Comparison of ENCODE assay signal across 17 cellular contexts in genomic region chr20:37922016-37922415, GRCh38. TPM values are rescaled to one million over a fixed set of nuclear protein-coding genes. Genes with fewer than 3 reads are reported as not detected.
DNase-seq lines count a peak whose midpoint lies in the region; ATAC-seq, FAIRE-seq and TF ChIP-seq lines count a peak whose summit lies in the region.
"Had no signal": no experiment of that assay in that cellular context is flagged by ENCODE, and none has a peak within 500 bp of the region (broad histone marks: within the 10 kb centered on the region; RNA-seq: fewer than 3 reads in every experiment).

No MANE protein-coding gene starts in this region.

- FAIRE-seq in HepG2 (lab: Jason Lieb, UNC) = no peak

- H2AFZ ChIP-seq in HepG2 (ENCODE audit: low read length) = no peak overlapping the region

- no peaks in the 10 kb centered on the region for H3K36me3 ChIP-seq in HepG2 (replicated peaks in 1 of 2; ENCODE audit: control insufficient read depth in 1 of 2, insufficient read depth in 2 of 2, low read length in 2 of 2)
- H3K36me3 ChIP-seq: heart left ventricle, stomach had no signal

- H3K4me1 Mint-ChIP-seq in activated CD8-positive, alpha-beta memory T cell treated with anti-CD3 and anti-CD28 coated beads, Interleukin-2, amount 10 ng/mL, durations not matched to agents 7 days and 5 days = peaks cover 22% of the 10 kb centered on the region

- H3K27ac Mint-ChIP-seq in activated CD8-positive, alpha-beta memory T cell treated with anti-CD3 and anti-CD28 coated beads, Interleukin-2, amount 10 ng/mL, durations not matched to agents 7 days and 5 days = peak overlapping the region; percentile 21
- H3K27ac Mint-ChIP-seq: T-helper 1 cell treated with Interleukin-12 subunit alpha and Interleukin-12 subunit beta and Interleukin-4 antibody, amounts not matched to agents 30 μg/mL and 1 μg/mL, for 36 hours had no signal

- BruUV-seq in HepG2 (replicated peaks; lab: Mats Ljungman, UMichigan) = no TSS peak

- H3K36me3 Mint-ChIP-seq in activated CD8-positive, alpha-beta memory T cell treated with anti-CD3 and anti-CD28 coated beads, Interleukin-2, amount 10 ng/mL, durations not matched to agents 7 days and 5 days = no peaks in the 10 kb centered on the region

- H3K9ac ChIP-seq in HepG2 (ENCODE audit: insufficient read depth, low read depth, low read length) = no peak overlapping the region

- POLR2A ChIA-PET in HepG2 (lab: Yijun Ruan, JAX) = no interaction called here

- H3K4me3 Mint-ChIP-seq in activated CD8-positive, alpha-beta memory T cell treated with anti-CD3 and anti-CD28 coated beads, Interleukin-2, amount 10 ng/mL, durations not matched to agents 7 days and 5 days = no peak overlapping the region
- H3K4me3 Mint-ChIP-seq: H9 had no signal

- H4K20me1 ChIP-seq in HepG2 (ENCODE audit: insufficient read depth, low read length) = no peaks in the 10 kb centered on the region

- CTCF ChIA-PET in activated CD8-positive, alpha-beta memory T cell treated with anti-CD3 and anti-CD28 coated beads, Interleukin-2, amount 10 ng/mL, durations not matched to agents 7 days and 5 days (lab: Charles Lee) = interaction anchor here (1.6 kb wide), 1 partner anchor 299 kb away, joined by 4 read pairs; no protein-coding TSS in a partner anchor
- CTCF ChIA-PET in HepG2 (lab: Yijun Ruan, JAX; ENCODE audit: low intra/inter-chr PET ratio, low total read pairs) = no interaction called here

- H3K4me2 ChIP-seq in HepG2 (ENCODE audit: low read depth, low read length) = no peak overlapping the region

- H3K79me2 ChIP-seq in HepG2 (ENCODE audit: insufficient read depth, low read length) = no peaks in the 10 kb centered on the region

- H3K27me3 ChIP-seq in HepG2 (ENCODE audit: control insufficient read depth in 1 of 2, insufficient read depth in 2 of 2, low read length in 2 of 2) = peaks cover 7 to 56% of the 10 kb centered on the region in 2 experiments

- H3K9me3 ChIP-seq in HepG2 (ENCODE audit: low read length) = no peaks in the 10 kb centered on the region
- H3K9me3 ChIP-seq: heart left ventricle, stomach had no signal

- 77% methylated on average over 3 of the region's 3 CpGs for WGBS in HepG2 (ENCODE audit: low lambda C conversion rate)

- no peaks in the 10 kb centered on the region for H3K9me3 Mint-ChIP-seq in activated CD8-positive, alpha-beta memory T cell treated with anti-CD3 and anti-CD28 coated beads, Interleukin-2, amount 10 ng/mL, durations not matched to agents 7 days and 5 days (ENCODE audit: low read depth)
- H3K9me3 Mint-ChIP-seq: H9; T-helper 1 cell treated with Interleukin-12 subunit alpha and Interleukin-12 subunit beta and Interleukin-4 antibody, amounts not matched to agents 30 μg/mL and 1 μg/mL, for 36 hours had no signal

- TF ChIP-seq CTCF in HepG2 (CRISPR knock-in tag; IDR thresholded peaks at IDR 0.05) = no peak

- no peak overlapping the region for H3K27ac ChIP-seq in HepG2 (ENCODE audit: extremely low read length, insufficient read depth, low read length)
- H3K27ac ChIP-seq: heart left ventricle, stomach had no signal

- intact Hi-C loops in HepG2 (cut with micrococcal nuclease; ENCODE audit: unreplicated experiment) = no loop called here

- H3K4me1 ChIP-seq in HepG2 (ENCODE audit: insufficient read depth, low read length) = peaks cover 8% of the 10 kb centered on the region; the same call in 1 of the 2 replicates
- H3K4me1 ChIP-seq: heart left ventricle, stomach had no signal

- in situ Hi-C loops in HepG2 (cut with HindIII; ENCODE audit: extremely low pct_ligation_motif_present, low pct_unique_long_range_greater_than_20kb) = no loop called here

- no peak overlapping the region for H3K4me3 ChIP-seq in HepG2 (replicated peaks in 1 of 3; ENCODE audit: insufficient read depth in 1 of 3, low read depth in 2 of 3, low read length in 3 of 3)
- H3K4me3 ChIP-seq: heart left ventricle, stomach had no signal

- no peak for TF ChIP-seq RAD21 in HepG2 (CRISPR knock-in tag; IDR thresholded peaks at IDR 0.05)

- peak; percentile 61 for ATAC-seq in activated CD8-positive, alpha-beta memory T cell treated with anti-CD3 and anti-CD28 coated beads, Interleukin-2, amount 10 ng/mL, durations not matched to agents 7 days and 5 days
- peak; percentile 52 for ATAC-seq in GM21576 (IDR thresholded peaks at IDR 0.05; ENCODE audit: unreplicated experiment)
- ATAC-seq in HG03175 (IDR thresholded peaks at IDR 0.05; ENCODE audit: unreplicated experiment) = peak; percentile 59
- no peak for ATAC-seq in HepG2
- ATAC-seq: sciatic nerve had no signal

- peak; percentile 62 for DNase-seq in activated CD8-positive, alpha-beta memory T cell treated with anti-CD3 and anti-CD28 coated beads, Interleukin-2, amount 10 ng/mL, durations not matched to agents 7 days and 5 days
- no peak for DNase-seq in activated CD8-positive, alpha-beta memory T cell treated with anti-CD3 and anti-CD28 coated beads, Interleukin-2, amount 50 U/mL, for 48 hours
- DNase-seq in stimulated activated CD4-positive, alpha-beta T cell treated with anti-CD3 and anti-CD28 coated beads, Interleukin-4, amount 100 ng/mL, for 24 hours = peak; percentile 16
- DNase-seq in globus pallidus (ENCODE audit: low spot score) (no peak), UCSD-AML1 (lab: John Stamatoyannopoulos, UW; ENCODE audit: unreplicated experiment) (no peak), HepG2 (ENCODE audit: low spot score) (no peak)
- DNase-seq: ACHN, activated gamma-delta T cell treated with Interleukin-2 at 50 U/mL for 16 hours, H9, heart left ventricle, midbrain, NCI-H82, stomach had no signal

- H3K27me3 Mint-ChIP-seq in activated CD8-positive, alpha-beta memory T cell treated with anti-CD3 and anti-CD28 coated beads, Interleukin-2, amount 10 ng/mL, durations not matched to agents 7 days and 5 days = peaks cover 6% of the 10 kb centered on the region

- TF ChIP-seq POLR2A in HepG2 (IDR thresholded peaks at IDR 0.05; ENCODE audit: insufficient read depth in 1 of 2, low read depth in 2 of 2, low read length in 2 of 2) = no peak

- no peak for TF ChIP-seq EP300 in HepG2 (IDR thresholded peaks at IDR 0.05; ENCODE audit: low read depth in 2 of 2, low read length in 2 of 2)
- TF ChIP-seq EP300 in HepG2 (CRISPR knock-in tag; IDR thresholded peaks at IDR 0.05; ENCODE audit: borderline replicate concordance) = no peak

TF ChIP-seq in HepG2, 621 proteins besides CTCF, POLR2A, EP300 and RAD21:
- TF ChIP-seq ZNF703 (CRISPR knock-in tag; IDR thresholded peaks at IDR 0.05; ENCODE audit: borderline replicate concordance) = no peak
- no peak for TF ChIP-seq ZNF572 (CRISPR knock-in tag; IDR thresholded peaks at IDR 0.05)
- TF ChIP-seq ELF4 (CRISPR knock-in tag; IDR thresholded peaks at IDR 0.05; ENCODE audit: borderline replicate concordance) = no peak
- TF ChIP-seq ZEB1 (IDR thresholded peaks at IDR 0.05; ENCODE audit: insufficient replicate concordance, low read depth) = no peak
- no peak for TF ChIP-seq SPEN (CRISPR knock-in tag; IDR thresholded peaks at IDR 0.05; ENCODE audit: low read depth)
- TF ChIP-seq TERF1 (CRISPR knock-in tag; IDR thresholded peaks at IDR 0.05) = no peak
- no peak for TF ChIP-seq ZNF20 (CRISPR knock-in tag; IDR thresholded peaks at IDR 0.05)
- no peak for TF ChIP-seq MED8 (CRISPR knock-in tag; IDR thresholded peaks at IDR 0.05; ENCODE audit: insufficient replicate concordance)
- no peak for TF ChIP-seq ZNF792 (CRISPR knock-in tag; IDR thresholded peaks at IDR 0.05)
- TF ChIP-seq ATF3 (CRISPR knock-in tag; IDR thresholded peaks at IDR 0.05) = no peak

RNA-seq across cellular contexts. Expression of gene VSTM2L, which starts 19.1 kb away (rescaled TPM):
- total RNA-seq in activated CD8-positive, alpha-beta memory T cell treated with anti-CD3 and anti-CD28 coated beads, Interleukin-2, amount 10 ng/mL, durations not matched to agents 7 days and 5 days = under 1 TPM in 1 of 2 experiments, not detected in 1; 0.35 TPM
- total RNA-seq in HepG2 (2016; rRNA removed; fragmentation: Illumina TruSeq; extraction: Trizol) = not detected in 2 replicates
- not detected in 2 replicates for total RNA-seq in HepG2 (2016; cell fraction: cytosol; rRNA removed; fragmentation: Illumina TruSeq; extraction: Trizol; ENCODE audit: low read depth)
- total RNA-seq in HepG2 (2016; cell fraction: insoluble cytoplasmic fraction; rRNA removed; fragmentation: Illumina TruSeq; extraction: Trizol) = 0.04 TPM in 1 of 2 replicates, not detected in the other
- total RNA-seq in HepG2 (2016; cell fraction: membrane; rRNA removed; fragmentation: Illumina TruSeq; extraction: Trizol) = not detected in 2 replicates
- not detected in 2 replicates for total RNA-seq in HepG2 (2016; cell fraction: nucleus; rRNA removed; fragmentation: Illumina TruSeq; extraction: Trizol)
- 0.03 TPM in 1 of 2 replicates, not detected in the other for polyA plus RNA-seq in HepG2 (2011; rRNA removed)
- not detected in 2 replicates for polyA plus RNA-seq in HepG2 (2011; cell fraction: cytosol; rRNA removed)
- not detected in 2 replicates for polyA plus RNA-seq in HepG2 (2011; cell fraction: nucleus; rRNA removed)
- 0.19 TPM in 1 of 2 replicates, not detected in the other for polyA plus RNA-seq in HepG2 (2012)
- polyA plus RNA-seq in HepG2 (2016; cell fraction: cytosol; fragmentation: Illumina TruSeq; extraction: Trizol; ENCODE audit: low read depth) = 0.08 TPM in 1 of 2 replicates, not detected in the other
- not detected in 2 replicates for polyA plus RNA-seq in HepG2 (2016; cell fraction: insoluble cytoplasmic fraction; fragmentation: Illumina TruSeq; extraction: Trizol; ENCODE audit: low read depth)
- polyA plus RNA-seq in HepG2 (2016; cell fraction: membrane; fragmentation: Illumina TruSeq; extraction: Trizol; ENCODE audit: low read depth) = not detected in 2 replicates
- polyA plus RNA-seq in HepG2 (2016; cell fraction: nucleus; fragmentation: Illumina TruSeq; extraction: Trizol; ENCODE audit: insufficient read depth, low read depth) = not detected in 2 replicates
- polyA minus RNA-seq in HepG2 (2011; rRNA and poly(A)+ RNA removed; ENCODE audit: low replicate concordance) = not detected in 2 replicates
- not detected in 2 replicates for polyA minus RNA-seq in HepG2 (2011; cell fraction: cytosol; rRNA and poly(A)+ RNA removed)
- not detected in 2 replicates for polyA minus RNA-seq in HepG2 (2011; cell fraction: nucleus; rRNA and poly(A)+ RNA removed)

Comparison
In these comparisons a context has a peak if more than half of its experiments do, and no peak if none do; other contexts are left out.
1. DNase-seq: peak in activated CD8-positive, alpha-beta memory T cell treated with anti-CD3 and anti-CD28 coated beads, Interleukin-2, amount 10 ng/mL, durations not matched to agents 7 days and 5 days (single experiment) and stimulated activated CD4-positive, alpha-beta T cell treated with anti-CD3 and anti-CD28 coated beads, Interleukin-4, amount 100 ng/mL, for 24 hours (single experiment); none in activated CD8-positive, alpha-beta memory T cell treated with anti-CD3 and anti-CD28 coated beads, Interleukin-2, amount 50 U/mL, for 48 hours (single experiment), globus pallidus (single experiment), UCSD-AML1 (single experiment) and HepG2 (single experiment).